Comparison of ENCODE assay signal across 24 cellular contexts in the genomic region with DNA sequence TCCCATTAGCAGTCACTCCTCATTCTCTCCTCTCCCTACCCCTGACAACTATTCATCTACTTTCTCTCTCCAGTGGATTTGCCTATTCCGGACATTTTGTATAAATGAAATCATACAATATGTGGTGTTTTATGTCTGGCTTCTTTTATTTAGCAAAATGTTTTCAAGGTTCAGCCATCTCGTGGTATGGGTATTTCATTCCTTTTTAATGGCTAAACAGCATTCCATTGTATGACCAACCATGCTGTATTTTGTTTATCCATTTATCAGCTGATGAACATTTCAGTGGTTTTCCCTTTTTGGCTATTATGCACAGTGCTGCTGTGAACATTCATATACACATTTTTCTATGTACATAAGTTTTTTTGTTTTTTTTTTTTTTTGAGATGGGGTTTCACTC. TPM values are rescaled to one million over a fixed set of nuclear protein-coding genes. Genes with fewer than 3 reads are reported as not detected.
DNase-seq lines count a peak whose midpoint lies in the region; ATAC-seq and TF ChIP-seq lines count a peak whose summit lies in the region.
"Had no signal": no experiment of that assay in that cellular context is flagged by ENCODE, and none has a peak within 500 bp of the region (broad histone marks: within the 10 kb centered on the region; RNA-seq: fewer than 3 reads in every experiment).

No MANE protein-coding gene starts in this region.

- H4K20me1 ChIP-seq in osteoblast (ENCODE audit: insufficient read depth, low read length), result no peaks in the 10 kb centered on the region

- no peak overlapping the region for H3K4me3 ChIP-seq in fibroblast of mammary gland (ENCODE audit: control insufficient read depth, low read depth, low read length)
- H3K4me3 ChIP-seq in osteoblast (ENCODE audit: insufficient read depth, low read length), result peak overlapping the region; percentile 32
- H3K4me3 ChIP-seq: gastrocnemius medialis, lung, prostate gland, spleen, thyroid gland had no signal

- H3K79me2 ChIP-seq in osteoblast (ENCODE audit: insufficient read depth, low read length), result peaks cover 19% of the 10 kb centered on the region

- peak overlapping the region; percentile 75 for H3K4me2 ChIP-seq in osteoblast (ENCODE audit: insufficient read depth, low read length)

- peak overlapping the region; percentile 92 for H3K27ac ChIP-seq in osteoblast (ENCODE audit: low read depth, low read length)
- H3K27ac ChIP-seq: gastrocnemius medialis, prostate gland, spleen, thyroid gland had no signal

- H2AFZ ChIP-seq in osteoblast (ENCODE audit: low read length), result peak overlapping the region; percentile 55

- peak; percentile 95 for DNase-seq in EH (ENCODE audit: low read depth)
- DNase-seq in fibroblast of mammary gland (ENCODE audit: low read depth), result peak; percentile 79
- DNase-seq in osteoblast (ENCODE audit: insufficient read length, low spot score, missing footprints), result peak; percentile 53
- DNase-seq in NCI-H1436 (lab: John Stamatoyannopoulos, UW), result no peak
- DNase-seq in NCI-H345 (lab: John Stamatoyannopoulos, UW), result no peak
- DNase-seq: activated CD4-positive, alpha-beta memory T cell treated with anti-CD3 and anti-CD28 coated beads for 36 hours; activated T-cell treated with anti-CD3 and anti-CD28 coated beads, Interleukin-2, amount 50 U/mL, for 1 hour; C1 segment of cervical spinal cord; caudate nucleus; DMS 273 treated with DMSO at 0.1 percent for 48 hours; effector CD8-positive, alpha-beta T cell; gastrocnemius medialis; H7; naive thymus-derived CD8-positive, alpha-beta T cell; spleen; T-cell; thyroid gland had no signal

- H3K9me3 ChIP-seq in osteoblast (ENCODE audit: low read depth, low read length), result no peaks in the 10 kb centered on the region
- H3K9me3 ChIP-seq: gastrocnemius medialis, prostate gland, spleen, thyroid gland had no signal

- no peaks in the 10 kb centered on the region for H3K27me3 ChIP-seq in osteoblast (ENCODE audit: insufficient read depth, low read length)
- H3K27me3 ChIP-seq: gastrocnemius medialis, spleen, thyroid gland had no signal

- TF ChIP-seq CTCF in fibroblast of mammary gland (conservative IDR thresholded peaks at IDR 0.05; ENCODE audit: control insufficient read depth, insufficient read depth, low read depth, low read length) (no peak), osteoblast (IDR thresholded peaks at IDR 0.05; ENCODE audit: extremely low read depth, low read depth, low read length) (no peak)

- H3K4me1 ChIP-seq in osteoblast (ENCODE audit: insufficient read depth, low read length), result peaks cover 44% of the 10 kb centered on the region
- H3K4me1 ChIP-seq: gastrocnemius medialis, prostate gland, spleen, thyroid gland had no signal

- peaks cover 74% of the 10 kb centered on the region for H3K36me3 ChIP-seq in osteoblast (ENCODE audit: insufficient read depth, low read length)
- H3K36me3 ChIP-seq: prostate gland had no signal

- ATAC-seq in SK-N-SH treated with all-trans-retinoic acid at 6 μM for 48 hours (peak; percentile 66), GM18498 (IDR thresholded peaks at IDR 0.05; ENCODE audit: unreplicated experiment) (no peak), GM21723 (IDR thresholded peaks at IDR 0.05; ENCODE audit: unreplicated experiment) (no peak)
- ATAC-seq: activated naive CD4-positive, alpha-beta T cell treated with anti-CD3 and anti-CD28 coated beads, Interleukin-2, amount 50 U/mL, for 72 hours; gastrocnemius medialis; naive thymus-derived CD8-positive, alpha-beta T cell; stimulated activated effector memory CD8-positive, alpha-beta T cell treated with anti-CD3 and anti-CD28 coated beads, Interleukin-12 subunit alpha, Interleukin-12 subunit beta, amount 100 ng/mL, for 72 hours; T-cell had no signal

TF ChIP-seq in SK-N-SH treated with all-trans-retinoic acid at 6 μM for 48 hours, 23 proteins besides CTCF, POLR2A, EP300 and RAD21:
- TF ChIP-seq TOX (CRISPR knock-in tag; IDR thresholded peaks at IDR 0.05; ENCODE audit: borderline replicate concordance) (no peak), ZC3H10 (CRISPR knock-in tag; IDR thresholded peaks at IDR 0.05) (no peak), SNAI2 (CRISPR knock-in tag; IDR thresholded peaks at IDR 0.05) (no peak), ZNF8 (CRISPR knock-in tag; IDR thresholded peaks at IDR 0.05) (no peak), PPARA (CRISPR knock-in tag; IDR thresholded peaks at IDR 0.05; ENCODE audit: borderline replicate concordance) (no peak), ZNF70 (CRISPR knock-in tag; IDR thresholded peaks at IDR 0.05) (no peak), ESRRG (CRISPR knock-in tag; IDR thresholded peaks at IDR 0.05) (no peak)
- TF ChIP-seq, protein P1, sequence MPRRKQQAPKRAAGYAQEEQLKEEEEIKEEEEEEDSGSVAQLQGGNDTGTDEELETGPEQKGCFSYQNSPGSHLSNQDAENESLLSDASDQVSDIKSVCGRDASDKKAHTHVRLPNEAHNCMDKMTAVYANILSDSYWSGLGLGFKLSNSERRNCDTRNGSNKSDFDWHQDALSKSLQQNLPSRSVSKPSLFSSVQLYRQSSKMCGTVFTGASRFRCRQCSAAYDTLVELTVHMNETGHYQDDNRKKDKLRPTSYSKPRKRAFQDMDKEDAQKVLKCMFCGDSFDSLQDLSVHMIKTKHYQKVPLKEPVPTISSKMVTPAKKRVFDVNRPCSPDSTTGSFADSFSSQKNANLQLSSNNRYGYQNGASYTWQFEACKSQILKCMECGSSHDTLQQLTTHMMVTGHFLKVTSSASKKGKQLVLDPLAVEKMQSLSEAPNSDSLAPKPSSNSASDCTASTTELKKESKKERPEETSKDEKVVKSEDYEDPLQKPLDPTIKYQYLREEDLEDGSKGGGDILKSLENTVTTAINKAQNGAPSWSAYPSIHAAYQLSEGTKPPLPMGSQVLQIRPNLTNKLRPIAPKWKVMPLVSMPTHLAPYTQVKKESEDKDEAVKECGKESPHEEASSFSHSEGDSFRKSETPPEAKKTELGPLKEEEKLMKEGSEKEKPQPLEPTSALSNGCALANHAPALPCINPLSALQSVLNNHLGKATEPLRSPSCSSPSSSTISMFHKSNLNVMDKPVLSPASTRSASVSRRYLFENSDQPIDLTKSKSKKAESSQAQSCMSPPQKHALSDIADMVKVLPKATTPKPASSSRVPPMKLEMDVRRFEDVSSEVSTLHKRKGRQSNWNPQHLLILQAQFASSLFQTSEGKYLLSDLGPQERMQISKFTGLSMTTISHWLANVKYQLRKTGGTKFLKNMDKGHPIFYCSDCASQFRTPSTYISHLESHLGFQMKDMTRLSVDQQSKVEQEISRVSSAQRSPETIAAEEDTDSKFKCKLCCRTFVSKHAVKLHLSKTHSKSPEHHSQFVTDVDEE (CRISPR knock-in tag; IDR thresholded peaks at IDR 0.05), result no peak
- TF ChIP-seq, protein P2, sequence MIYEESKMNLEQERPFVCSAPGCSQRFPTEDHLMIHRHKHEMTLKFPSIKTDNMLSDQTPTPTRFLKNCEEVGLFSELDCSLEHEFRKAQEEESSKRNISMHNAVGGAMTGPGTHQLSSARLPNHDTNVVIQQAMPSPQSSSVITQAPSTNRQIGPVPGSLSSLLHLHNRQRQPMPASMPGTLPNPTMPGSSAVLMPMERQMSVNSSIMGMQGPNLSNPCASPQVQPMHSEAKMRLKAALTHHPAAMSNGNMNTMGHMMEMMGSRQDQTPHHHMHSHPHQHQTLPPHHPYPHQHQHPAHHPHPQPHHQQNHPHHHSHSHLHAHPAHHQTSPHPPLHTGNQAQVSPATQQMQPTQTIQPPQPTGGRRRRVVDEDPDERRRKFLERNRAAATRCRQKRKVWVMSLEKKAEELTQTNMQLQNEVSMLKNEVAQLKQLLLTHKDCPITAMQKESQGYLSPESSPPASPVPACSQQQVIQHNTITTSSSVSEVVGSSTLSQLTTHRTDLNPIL (CRISPR knock-in tag; IDR thresholded peaks at IDR 0.05; ENCODE audit: low read depth), result no peak

RNA-seq across cellular contexts. Expression of a gene that starts 34.9 kb away (rescaled TPM):
- 33.3 and 35.5 TPM in 2 replicates for total RNA-seq in osteoblast

RNA-seq across cellular contexts. Expression of a gene that starts 37.8 kb away (rescaled TPM):
- total RNA-seq in osteoblast, result 34.5 and 36.9 TPM in 2 replicates

RNA-seq across cellular contexts. Expression of a gene that starts 37.9 kb away (rescaled TPM):
- total RNA-seq in osteoblast, result 11.8 and 13.8 TPM in 2 replicates

Comparison
In these comparisons a context has a peak if more than half of its experiments do, and no peak if none do; other contexts are left out.
1. DNase-seq: peak in EH (single experiment), fibroblast of mammary gland (single experiment) and osteoblast (single experiment); none in NCI-H1436 (single experiment) and NCI-H345 (single experiment).